Comparison of ENCODE assay signal across 9 cellular contexts in genomic region chr14:66746316-66747006, GRCh38.
DNase-seq lines count a peak whose midpoint lies in the region; ATAC-seq, FAIRE-seq and TF ChIP-seq lines count a peak whose summit lies in the region.
"Had no signal": no experiment of that assay in that cellular context is flagged by ENCODE, and none has a peak within 500 bp of the region (broad histone marks: within the 10 kb centered on the region; RNA-seq: fewer than 3 reads in every experiment).

No MANE protein-coding gene starts in this region.

- no peak overlapping the region for H3K27ac ChIP-seq in GM12878 (ENCODE audit: control insufficient read depth, insufficient read depth)
- no peak overlapping the region for H3K27ac ChIP-seq in kidney (ENCODE audit: low read depth in 2 of 2, low read length in 2 of 2)
- H3K27ac ChIP-seq: neutrophil had no signal

- SMC1A ChIA-PET in GM12878 (lab: Charles Lee; ENCODE audit: uncharacterized antibody, unreplicated experiment), result interaction anchor here (0.6 to 2.0 kb wide), 9 partner anchors 12 to 249 kb away, joined by 3 to 30 read pairs (median 4); no protein-coding TSS in a partner anchor

- peak; percentile 40 to 53 (median 43) for TF ChIP-seq CTCF in GM12878 (IDR thresholded peaks at IDR 0.05 in 2 of 3, conservative IDR thresholded peaks at IDR 0.05 in 1 of 3; ENCODE audit: control insufficient read depth in 2 of 3, extremely low read depth in 1 of 3, insufficient read depth in 1 of 3, low read depth in 3 of 3, low read length in 3 of 3)
- TF ChIP-seq CTCF in kidney (IDR thresholded peaks at IDR 0.05; ENCODE audit: borderline replicate concordance, extremely low read depth, insufficient read depth), result peak; percentile 29

- no peak overlapping the region for H3K4me2 ChIP-seq in GM12878 (ENCODE audit: control insufficient read depth, insufficient read depth)

- peak; percentile 59 for TF ChIP-seq RAD21 in GM12878 (IDR thresholded peaks at IDR 0.05; ENCODE audit: insufficient read depth, low read depth, low read length)

- POLR2A ChIA-PET in GM12878 (lab: Charles Lee), result no interaction called here

- no peak overlapping the region for H2AFZ ChIP-seq in GM12878 (ENCODE audit: control insufficient read depth, low read depth, low read length)

- TF ChIP-seq EP300 in GM12878 (IDR thresholded peaks at IDR 0.05; ENCODE audit: borderline replicate concordance in 1 of 2, control insufficient read depth in 1 of 2, low read depth in 2 of 2, low read length in 2 of 2), result no peak

- H3K9me3 ChIP-seq in GM12878 (replicated peaks; ENCODE audit: control insufficient read depth, insufficient read depth, low read length), result no peaks in the 10 kb centered on the region; the same call in 2 of the 3 replicates
- H3K9me3 ChIP-seq in kidney (ENCODE audit: control insufficient read depth in 1 of 2, low read length in 2 of 2), result no peaks in the 10 kb centered on the region
- H3K9me3 ChIP-seq: neutrophil had no signal

- H3K79me2 ChIP-seq in GM12878 (ENCODE audit: control insufficient read depth, insufficient read depth, low read length), result no peaks in the 10 kb centered on the region

- H3K27me3 ChIP-seq in GM12878 (replicated peaks in 1 of 2; ENCODE audit: control insufficient read depth in 2 of 2, insufficient read depth in 2 of 2, low read length in 1 of 2), result no peaks in the 10 kb centered on the region
- H3K27me3 ChIP-seq: neutrophil had no signal

- no TSS peak for BruUV-seq in GM12878 (replicated peaks; lab: Mats Ljungman, UMichigan)

- TF ChIP-seq POLR2A in GM12878 (IDR thresholded peaks at IDR 0.05; ENCODE audit: low read depth, low read length), result no peak

- RAD21 ChIA-PET in GM12878 (lab: Charles Lee; ENCODE audit: unreplicated experiment), result interaction anchor here (1.0 to 1.6 kb wide), 5 partner anchors 8 to 251 kb away, joined by 3 to 11 read pairs (median 5); no protein-coding TSS in a partner anchor

- H3K4me3 ChIP-seq in GM12878 (no peak overlapping the region), kidney (ENCODE audit: low read length in 2 of 2) (no peak overlapping the region)

- H3K9ac ChIP-seq in GM12878 (ENCODE audit: control insufficient read depth, insufficient read depth, low read length), result no peak overlapping the region
- no peak overlapping the region for H3K9ac ChIP-seq in kidney (ENCODE audit: low read length in 2 of 2)

- 88% methylated on average over 2 of the region's 2 CpGs for WGBS in GM12878 (ENCODE audit: insufficient coverage, insufficient replicate concordance, low lambda C conversion rate, missing lambda C conversion rate)

- in situ Hi-C loops in KBM-7 (cut with MboI; ENCODE audit: low pct_unique_long_range_greater_than_20kb, low sequenced_read_pairs), result no loop called here
- in situ Hi-C loops in GM12878 (cut with MboI), result no loop called here

- ATAC-seq in GM12878 (peak; percentile 80), GM21367 (IDR thresholded peaks at IDR 0.05; ENCODE audit: unreplicated experiment) (no peak), HG03097 (IDR thresholded peaks at IDR 0.05; ENCODE audit: low FRiP score, unreplicated experiment) (no peak)

- H3K36me3 ChIP-seq in GM12878 (ENCODE audit: control insufficient read depth in 2 of 2, insufficient read depth in 2 of 2, low read length in 1 of 2), result no peaks in the 10 kb centered on the region; a peak in 1 of 4 replicates
- no peaks in the 10 kb centered on the region for H3K36me3 ChIP-seq in kidney (ENCODE audit: control insufficient read depth in 1 of 2, insufficient read depth in 2 of 2, low read length in 2 of 2)
- H3K36me3 ChIP-seq: neutrophil had no signal

- intact Hi-C loops in GM12878 (cut with micrococcal nuclease; ENCODE audit: unreplicated experiment) (loop anchor here (1.0 to 10.0 kb wide), 3 partner anchors 122 to 368 kb away; no protein-coding TSS in a partner anchor), kidney (cut with DNase I) (no loop called here)

- H4K20me1 ChIP-seq in GM12878 (ENCODE audit: control insufficient read depth, insufficient read depth), result no peaks in the 10 kb centered on the region

- DNase-seq in EH (ENCODE audit: low read depth) (peak; percentile 50), KBM-7 (peak; percentile 64), GM12878 (ENCODE audit: low read depth, low spot score) (no peak), kidney (no peak), 8988T (no peak), NCI-H1092 (lab: John Stamatoyannopoulos, UW) (no peak)

- H3K4me1 ChIP-seq in GM12878 (ENCODE audit: control insufficient read depth, insufficient read depth, low read length) (no peaks in the 10 kb centered on the region), kidney (ENCODE audit: control insufficient read depth in 1 of 2, insufficient read depth in 1 of 2, low read depth in 1 of 2, low read length in 2 of 2) (peaks cover 0 to 3% of the 10 kb centered on the region in 2 donors)

- no peak for FAIRE-seq in GM12878 (lab: Jason Lieb, UNC)
- peak; percentile 54 for FAIRE-seq in kidney (lab: Jason Lieb, UNC)

- CTCF ChIA-PET in GM12878 (lab: Yijun Ruan, JAX), result interaction anchor here (0.6 to 5.2 kb wide), 10 partner anchors 21 to 387 kb away, joined by 3 to 47 read pairs (median 3); no protein-coding TSS in a partner anchor

TF ChIP-seq in GM12878, 131 proteins besides CTCF, POLR2A, EP300 and RAD21:
- TF ChIP-seq SPI1 (IDR thresholded peaks at IDR 0.05; ENCODE audit: borderline replicate concordance, insufficient read depth, low read depth, low read length) (no peak), SMC3 (IDR thresholded peaks at IDR 0.05; ENCODE audit: borderline replicate concordance, low read length) (peak; percentile 52; the same call in 1 of the 2 replicates)

Comparison
In these comparisons a context has a peak if more than half of its experiments do, and no peak if none do; other contexts are left out.
1. DNase-seq: peak in EH (single experiment) and KBM-7 (single experiment); none in GM12878 (single experiment), kidney (single experiment), 8988T (single experiment) and NCI-H1092 (single experiment).